18 cellular contexts compared by ENCODE assay signal in the genomic region with DNA sequence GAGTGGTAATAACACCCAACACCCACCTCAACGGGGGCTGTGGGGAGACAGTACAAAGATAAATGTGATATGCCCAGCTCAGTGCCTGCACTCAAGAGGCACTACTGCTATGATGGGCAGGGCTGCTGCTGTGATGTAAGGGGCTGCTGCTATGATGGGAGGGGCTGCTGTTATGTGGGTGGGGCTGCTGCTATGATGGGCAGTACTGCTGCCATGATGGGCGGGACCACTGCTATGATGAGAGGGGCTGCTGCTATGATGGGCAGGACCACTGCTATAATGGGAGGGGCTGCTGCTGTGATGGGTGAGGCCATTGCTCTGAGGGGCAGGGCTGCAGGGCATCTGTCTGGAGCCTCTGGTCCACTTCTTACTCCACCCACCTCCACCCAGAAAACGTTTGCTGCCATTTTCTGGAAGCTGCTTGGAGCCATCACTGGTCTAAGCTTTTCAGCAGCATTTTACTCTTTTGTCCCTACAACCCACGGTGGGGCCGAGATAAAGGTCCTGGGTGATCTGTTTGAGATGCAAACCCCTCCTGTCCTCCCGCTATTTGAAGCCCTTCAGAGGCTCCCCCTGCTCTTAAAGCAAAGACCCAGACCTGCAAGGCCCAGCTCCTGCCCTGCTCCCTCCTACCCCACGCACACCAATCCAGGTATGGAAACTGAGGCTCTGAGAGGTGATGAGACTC.
"Had no signal": no experiment of that assay in that cellular context is flagged by ENCODE, and none has a peak within 500 bp of the region (broad histone marks: within the 10 kb centered on the region; RNA-seq: fewer than 3 reads in every experiment).

No MANE protein-coding gene starts in this region.

- ATAC-seq: activated T-cell treated with anti-CD3 and anti-CD28 coated beads, Interleukin-2, amount 50 U/mL, for 72 hours; body of pancreas had no signal

- H3K4me3 Mint-ChIP-seq: activated CD4-positive, alpha-beta memory T cell treated with anti-CD3 and anti-CD28 coated beads for 36 hours; activated naive CD8-positive, alpha-beta T cell; activated T-cell treated with anti-CD3 and anti-CD28 coated beads, Interleukin-2, amount 50 U/mL, for 72 hours; nephron had no signal

- H3K4me1 ChIP-seq: body of pancreas, colonic mucosa, esophagus squamous epithelium, tibial artery, vagina had no signal

- H3K27ac ChIP-seq: body of pancreas, colonic mucosa, esophagus squamous epithelium, hepatocyte, tibial artery, vagina, VCaP had no signal

- H3K79me2 ChIP-seq: hepatocyte had no signal

- H3K9me3 Mint-ChIP-seq: activated CD4-positive, alpha-beta memory T cell treated with anti-CD3 and anti-CD28 coated beads for 36 hours; activated T-cell treated with anti-CD3 and anti-CD28 coated beads, Interleukin-2, amount 50 U/mL, for 72 hours had no signal

- H3K27me3 ChIP-seq: body of pancreas, colonic mucosa, vagina had no signal

- H3K36me3 Mint-ChIP-seq: activated CD4-positive, alpha-beta memory T cell treated with anti-CD3 and anti-CD28 coated beads for 36 hours; activated naive CD8-positive, alpha-beta T cell had no signal

- H3K4me2 ChIP-seq: hepatocyte had no signal

- H2AFZ ChIP-seq: hepatocyte had no signal

- H3K9me3 ChIP-seq: body of pancreas, colonic mucosa, esophagus squamous epithelium, tibial artery, vagina had no signal

- H3K27ac Mint-ChIP-seq: activated CD4-positive, alpha-beta memory T cell treated with anti-CD3 and anti-CD28 coated beads for 36 hours; activated naive CD8-positive, alpha-beta T cell; activated T-cell treated with anti-CD3 and anti-CD28 coated beads, Interleukin-2, amount 50 U/mL, for 72 hours; nephron had no signal

- H3K4me3 ChIP-seq: body of pancreas, colonic mucosa, esophagus squamous epithelium, hepatocyte, tibial artery, vagina had no signal

- DNase-seq: activated CD4-positive, alpha-beta memory T cell treated with anti-CD3 and anti-CD28 coated beads for 36 hours; activated gamma-delta T cell treated with Interleukin-2 at 50 U/mL for 16 hours; activated T-cell treated with anti-CD3 and anti-CD28 coated beads, Interleukin-2, amount 50 U/mL, for 72 hours; amniotic stem cell; body of pancreas; central memory CD4-positive, alpha-beta T cell; colonic mucosa; esophagus squamous epithelium; occipital lobe; stimulated activated CD4-positive, alpha-beta T cell treated with anti-CD3 and anti-CD28 coated beads, Interleukin-4, amount 100 ng/mL, for 1 hour; stimulated activated naive CD4-positive, alpha-beta T cell; T-helper 9 cell; tibial artery had no signal

- H3K36me3 ChIP-seq: colonic mucosa, esophagus squamous epithelium, tibial artery, vagina had no signal
